Comparison of ENCODE assay signal across 1 cellular context in genomic region chr2:9524291-9524690, GRCh38.
TF ChIP-seq lines count a peak whose summit lies in the region.

No MANE protein-coding gene starts in this region.

TF ChIP-seq in WTC11, 78 proteins besides CTCF, POLR2A, EP300 and RAD21 (continued from another document):
- TF ChIP-seq ARID4B (CRISPR knock-in tag; IDR thresholded peaks at IDR 0.05; ENCODE audit: borderline replicate concordance) (no peak), JUN (CRISPR knock-in tag; IDR thresholded peaks at IDR 0.05) (no peak)
